32 cellular contexts compared by ENCODE assay signal in genomic region chr4:165842684-165843083, GRCh38.
"Had no signal": no experiment of that assay in that cellular context is flagged by ENCODE, and none has a peak within 500 bp of the region (broad histone marks: within the 10 kb centered on the region; RNA-seq: fewer than 3 reads in every experiment).

No MANE protein-coding gene starts in this region.

- H3K36me3 ChIP-seq: adrenal gland, brain microvascular endothelial cell, breast epithelium had no signal

- H3K4me3 ChIP-seq: adrenal gland, body of pancreas, breast epithelium had no signal

- H3K4me1 ChIP-seq: adrenal gland, body of pancreas, breast epithelium had no signal

- DNase-seq: activated B cell treated with CpG ODN at 0.5 μM for 24 hours; activated CD4-positive, alpha-beta memory T cell treated with anti-CD3 and anti-CD28 coated beads for 36 hours; activated CD4-positive, alpha-beta T cell treated with anti-CD3 and anti-CD28 coated beads for 4 hours; activated CD4-positive, alpha-beta T cell treated with anti-CD3 and anti-CD28 coated beads, Interleukin-2, amount 10 ng/mL, durations not matched to agents 24 days and 14 days; activated CD4-positive, alpha-beta T cell treated with anti-CD3 and anti-CD28 coated beads, Interleukin-2, amount 50 U/mL, for 1 hour; activated CD4-positive, alpha-beta T cell treated with anti-CD3 and anti-CD28 coated beads, Interleukin-2, amount 50 U/mL, for 4 hours; activated CD4-positive, CD25-positive, alpha-beta regulatory T cell treated with anti-CD3 and anti-CD28 coated beads, Interleukin-2, amount 50 U/mL, for 72 hours; activated CD8-positive, alpha-beta memory T cell treated with anti-CD3 and anti-CD28 coated beads, Interleukin-2, amount 50 U/mL, for 4 hours; activated CD8-positive, alpha-beta T cell treated with anti-CD3 and anti-CD28 coated beads for 36 hours; activated effector memory CD4-positive, alpha-beta T cell treated with anti-CD3 and anti-CD28 coated beads, Interleukin-2, amount 50 U/mL, for 16 hours; activated gamma-delta T cell treated with Interleukin-2 at 50 U/mL for 16 hours; activated naive CD4-positive, alpha-beta T cell; activated naive CD4-positive, alpha-beta T cell treated with anti-CD3 and anti-CD28 coated beads for 36 hours; activated naive CD4-positive, alpha-beta T cell treated with anti-CD3 and anti-CD28 coated beads, Interleukin-2, amount 50 U/mL, for 16 hours; activated naive CD8-positive, alpha-beta T cell treated with anti-CD3 and anti-CD28 coated beads for 36 hours; activated T-cell treated with anti-CD3 and anti-CD28 coated beads for 4 hours; activated T-cell treated with anti-CD3 and anti-CD28 coated beads, Interleukin-2, amount 50 U/mL, for 1 hour; activated T-cell treated with anti-CD3 and anti-CD28 coated beads, Interleukin-2, amount 50 U/mL, for 4 hours; activated T-cell treated with anti-CD3 and anti-CD28 coated beads, Interleukin-2, amount 50 U/mL, for 72 hours; adrenal gland; amniotic stem cell; aorta; body of pancreas; brain microvascular endothelial cell; central memory CD4-positive, alpha-beta T cell; T-helper 2 cell; T-helper 9 cell had no signal

- H3K9me3 ChIP-seq: adrenal gland, body of pancreas, breast epithelium had no signal

- H3K27me3 ChIP-seq: adrenal gland, body of pancreas, brain microvascular endothelial cell, breast epithelium had no signal

- FAIRE-seq: astrocyte, TTC549 had no signal

- ATAC-seq: activated CD8-positive, alpha-beta T cell treated with anti-CD3 and anti-CD28 coated beads for 36 hours; activated naive CD4-positive, alpha-beta T cell treated with anti-CD3 and anti-CD28 coated beads, Interleukin-2, amount 50 U/mL, for 72 hours; activated T-cell treated with anti-CD3 and anti-CD28 coated beads, Interleukin-2, amount 50 U/mL, for 4 hours; activated T-cell treated with anti-CD3 and anti-CD28 coated beads, Interleukin-2, amount 50 U/mL, for 72 hours; activated T-helper 17 cell treated with anti-CD3 and anti-CD28 coated beads, Interleukin-2, amount 50 U/mL, for 72 hours; body of pancreas had no signal
